11 cellular contexts compared by ENCODE assay signal in genomic region chr15:63595688-63596087, GRCh38. TPM values are rescaled to one million over a fixed set of nuclear protein-coding genes. Genes with fewer than 3 reads are reported as not detected.
DNase-seq lines count a peak whose midpoint lies in the region; ATAC-seq and TF ChIP-seq lines count a peak whose summit lies in the region.
"Had no signal": no experiment of that assay in that cellular context is flagged by ENCODE, and none has a peak within 500 bp of the region (broad histone marks: within the 10 kb centered on the region; RNA-seq: fewer than 3 reads in every experiment).

No MANE protein-coding gene starts in this region.

- H3K4me1 ChIP-seq in BLaER1 treated with 17β-estradiol and CSF1 and Interleukin-3, amounts not matched to agents 10 nM and 100 nM, result peaks cover 37 to 56% (median 46%) of the 10 kb centered on the region in 10 experiments
- peaks cover 12% of the 10 kb centered on the region for H3K4me1 ChIP-seq in CD8-positive, alpha-beta memory T cell (ENCODE audit: insufficient read depth, low read length)
- H3K4me1 ChIP-seq in psoas muscle (peaks cover 47% of the 10 kb centered on the region), Caco-2 (no peaks in the 10 kb centered on the region; the same call in 1 of the 2 replicates)

- no peak overlapping the region for H3K4me3 ChIP-seq in BLaER1 treated with 17β-estradiol and CSF1 and Interleukin-3, amounts not matched to agents 10 nM and 100 nM
- H3K4me3 ChIP-seq in CD8-positive, alpha-beta memory T cell (ENCODE audit: low read length), result no peak overlapping the region
- H3K4me3 ChIP-seq in coronary artery (no peak overlapping the region), psoas muscle (no peak overlapping the region), Caco-2 (ENCODE audit: low read depth, low read length) (no peak overlapping the region)

- WGBS in psoas muscle, 3 donors, result 73 to 80% (median 76%) methylated on average over 1 of the region's 1 CpG

- no peaks in the 10 kb centered on the region for H3K9me3 Mint-ChIP-seq in CD8-positive, alpha-beta memory T cell
- no peaks in the 10 kb centered on the region for H3K9me3 Mint-ChIP-seq in Caco-2 (ENCODE audit: unreplicated experiment)

- peaks cover 36 to 48% (median 46%) of the 10 kb centered on the region in 11 experiments for H3K36me3 ChIP-seq in BLaER1 treated with 17β-estradiol and CSF1 and Interleukin-3, amounts not matched to agents 10 nM and 100 nM
- H3K36me3 ChIP-seq in CD8-positive, alpha-beta memory T cell (ENCODE audit: insufficient read depth, low read length), result peaks cover 8% of the 10 kb centered on the region
- H3K36me3 ChIP-seq in psoas muscle (ENCODE audit: insufficient read depth in 1 of 2, low read depth in 1 of 2) (peaks cover 4 to 30% of the 10 kb centered on the region in 2 donors), Caco-2 (ENCODE audit: control insufficient read depth, insufficient read depth, low read length) (no peaks in the 10 kb centered on the region; the same call in 1 of the 2 replicates)

- peak overlapping the region in 6 of 8 donors; percentile 29 to 95 (median 76) for H3K27ac Mint-ChIP-seq in CD8-positive, alpha-beta memory T cell
- no peak overlapping the region for H3K27ac Mint-ChIP-seq in Caco-2 (ENCODE audit: unreplicated experiment)

- no peak overlapping the region for H3K27ac ChIP-seq in BLaER1 treated with 17β-estradiol and CSF1 and Interleukin-3, amounts not matched to agents 10 nM and 100 nM
- H3K27ac ChIP-seq in CD8-positive, alpha-beta memory T cell (ENCODE audit: low read depth, low read length), result no peak overlapping the region
- H3K27ac ChIP-seq in coronary artery, result peak overlapping the region; percentile 82 to 94
- peak overlapping the region; percentile 90 for H3K27ac ChIP-seq in psoas muscle

- CTCF ChIA-PET in CD8-positive, alpha-beta memory T cell (lab: Charles Lee), result interaction anchor here (1.1 to 2.0 kb wide), 2 partner anchors 14 to 114 kb away, joined by 3 to 7 read pairs; no protein-coding TSS in a partner anchor
- CTCF ChIA-PET in Caco-2 (lab: Charles Lee), result no interaction called here

- no peaks in the 10 kb centered on the region for H3K9me3 ChIP-seq in BLaER1 treated with 17β-estradiol and CSF1 and Interleukin-3, amounts not matched to agents 10 nM and 100 nM (replicated peaks in 1 of 11)
- no peaks in the 10 kb centered on the region for H3K9me3 ChIP-seq in CD8-positive, alpha-beta memory T cell (ENCODE audit: low read length)
- H3K9me3 ChIP-seq in psoas muscle, result no peaks in the 10 kb centered on the region
- H3K9me3 ChIP-seq in Caco-2, result no peaks in the 10 kb centered on the region

- no peak for DNase-seq in CD8-positive, alpha-beta memory T cell
- DNase-seq in coronary artery (ENCODE audit: low spot score) (no peak), psoas muscle (no peak), Caco-2 (no peak), NCI-H1417 treated with DMSO at 0.1 percent for 48 hours (lab: John Stamatoyannopoulos, UW) (no peak)
- DNase-seq: NCI-H1105 treated with DMSO at 0.1 percent for 48 hours; stimulated activated CD4-positive, alpha-beta T cell treated with anti-CD3 and anti-CD28 coated beads, Interleukin-2, amount 100 ng/mL, for 24 hours had no signal

- H3K4me3 Mint-ChIP-seq in CD8-positive, alpha-beta memory T cell, result peak overlapping the region in 1 of 7 donors; percentile 12
- H3K4me3 Mint-ChIP-seq in Caco-2 (ENCODE audit: unreplicated experiment), result no peak overlapping the region

- BruUV-seq in Caco-2 (replicated peaks; lab: Mats Ljungman, UMichigan), result no TSS peak

- H4K20me1 ChIP-seq in BLaER1 treated with 17β-estradiol and CSF1 and Interleukin-3, amounts not matched to agents 10 nM and 100 nM, result peaks cover 0 to 80% (median 41%) of the 10 kb centered on the region in 11 experiments; a peak in 20 of 22 replicates

- H3K4me1 Mint-ChIP-seq in CD8-positive, alpha-beta memory T cell, result peaks cover 39 to 68% (median 61%) of the 10 kb centered on the region in 3 donors
- no peaks in the 10 kb centered on the region for H3K4me1 Mint-ChIP-seq in Caco-2 (ENCODE audit: low read depth, unreplicated experiment)

- no peak for TF ChIP-seq CTCF in coronary artery (IDR thresholded peaks at IDR 0.05)
- TF ChIP-seq CTCF in psoas muscle (IDR thresholded peaks at IDR 0.05), result no peak
- TF ChIP-seq CTCF in Caco-2 (IDR thresholded peaks at IDR 0.05; ENCODE audit: insufficient read depth in 1 of 2, low read depth in 1 of 2, low read length in 1 of 2, severe bottlenecking in 1 of 2, unreplicated experiment in 1 of 2), result no peak

- H3K27me3 ChIP-seq in BLaER1 treated with 17β-estradiol and CSF1 and Interleukin-3, amounts not matched to agents 10 nM and 100 nM, result no peaks in the 10 kb centered on the region
- no peaks in the 10 kb centered on the region for H3K27me3 ChIP-seq in CD8-positive, alpha-beta memory T cell (ENCODE audit: insufficient read depth, low read length, poor library complexity, severe bottlenecking)
- no peaks in the 10 kb centered on the region for H3K27me3 ChIP-seq in psoas muscle (ENCODE audit: insufficient read depth in 3 of 3, low read length in 2 of 3)
- no peaks in the 10 kb centered on the region for H3K27me3 ChIP-seq in Caco-2 (replicated peaks; ENCODE audit: control insufficient read depth, insufficient read depth, low read length)

- H3K9ac ChIP-seq in BLaER1 treated with 17β-estradiol and CSF1 and Interleukin-3, amounts not matched to agents 10 nM and 100 nM, result no peak overlapping the region

- peak overlapping the region; percentile 1 to 65 (median 38); a peak in 18 of 22 replicates for H3K4me2 ChIP-seq in BLaER1 treated with 17β-estradiol and CSF1 and Interleukin-3, amounts not matched to agents 10 nM and 100 nM

- intact Hi-C loops in psoas muscle (cut with DNase I) (loop anchor here (5.0 kb wide), 3 partner anchors 88 to 128 kb away; partner anchors contain the start of gene USP3 (in 1 of the 2)), Caco-2 (cut with micrococcal nuclease; ENCODE audit: unreplicated experiment) (no loop called here)

- H3K27me3 Mint-ChIP-seq in CD8-positive, alpha-beta memory T cell, result no peaks in the 10 kb centered on the region
- H3K27me3 Mint-ChIP-seq in Caco-2 (ENCODE audit: insufficient read depth, unreplicated experiment), result no peaks in the 10 kb centered on the region

- POLR2A ChIA-PET in CD8-positive, alpha-beta memory T cell (lab: Charles Lee), result no interaction called here
- POLR2A ChIA-PET in Caco-2 (lab: Charles Lee), result no interaction called here

- ATAC-seq in psoas muscle (no peak), HG02610 (IDR thresholded peaks at IDR 0.05; ENCODE audit: unreplicated experiment) (no peak), HG02870 (IDR thresholded peaks at IDR 0.05; ENCODE audit: unreplicated experiment) (no peak)
- ATAC-seq: activated CD4-positive, CD25-positive, alpha-beta regulatory T cell treated with anti-CD3 and anti-CD28 coated beads, Interleukin-2, amount 50 U/mL, for 24 hours had no signal

- peaks cover under 1 to 41% (median 10%) of the 10 kb centered on the region in 3 donors for H3K36me3 Mint-ChIP-seq in CD8-positive, alpha-beta memory T cell
- H3K36me3 Mint-ChIP-seq in Caco-2 (ENCODE audit: insufficient read depth, unreplicated experiment), result peaks cover 51% of the 10 kb centered on the region

RNA-seq across cellular contexts. Expression of gene FBXL22, which starts 1.5 kb away (rescaled TPM):
- 1 to 10 TPM in 1 of 2 experiments, under 1 TPM in 1; 0.84 to 1.1 TPM for total RNA-seq in CD8-positive, alpha-beta memory T cell
- polyA plus RNA-seq in CD8-positive, alpha-beta memory T cell, result 0.97 TPM
- total RNA-seq in psoas muscle (1 to 10 TPM in 1 of 4 donors, under 1 TPM in 3; 0.27 to 6.6 (median 0.63) TPM), Caco-2 (2022) (0.97 TPM in 1 of 2 replicates, not detected in the other)
- under 1 TPM; 0.17 to 0.66 (median 0.35) TPM for polyA plus RNA-seq in psoas muscle

Comparison
In these comparisons a context has a peak if more than half of its experiments do, and no peak if none do; other contexts are left out.
1. H3K27ac ChIP-seq: peak in coronary artery (2 of 2) and psoas muscle (single experiment); none in BLaER1 treated with 17β-estradiol and CSF1 and Interleukin-3, amounts not matched to agents 10 nM and 100 nM (0 of 11) and CD8-positive, alpha-beta memory T cell (single experiment).